In genomic region chr2:113219525-113219888, GRCh38 we compare ENCODE assay signal across 2 cellular contexts.
TF ChIP-seq lines count a peak whose summit lies in the region.

No MANE protein-coding gene starts in this region.

TF ChIP-seq in K562, 482 proteins besides CTCF, POLR2A, EP300 and RAD21:
- TF ChIP-seq U2AF2 (optimal IDR thresholded peaks at IDR 0.05; ENCODE audit: low read depth, low read length): no peak
- TF ChIP-seq TCFL5 (CRISPR knock-in tag; conservative IDR thresholded peaks at IDR 0.05): no peak
- no peak for TF ChIP-seq ILK (tag; IDR thresholded peaks at IDR 0.05; ENCODE audit: borderline replicate concordance, low read depth)
- TF ChIP-seq KLF13 (tag; IDR thresholded peaks at IDR 0.05; ENCODE audit: borderline replicate concordance, low read depth): no peak
- TF ChIP-seq CEBPB (tag; IDR thresholded peaks at IDR 0.05): no peak
- TF ChIP-seq, protein P1, sequence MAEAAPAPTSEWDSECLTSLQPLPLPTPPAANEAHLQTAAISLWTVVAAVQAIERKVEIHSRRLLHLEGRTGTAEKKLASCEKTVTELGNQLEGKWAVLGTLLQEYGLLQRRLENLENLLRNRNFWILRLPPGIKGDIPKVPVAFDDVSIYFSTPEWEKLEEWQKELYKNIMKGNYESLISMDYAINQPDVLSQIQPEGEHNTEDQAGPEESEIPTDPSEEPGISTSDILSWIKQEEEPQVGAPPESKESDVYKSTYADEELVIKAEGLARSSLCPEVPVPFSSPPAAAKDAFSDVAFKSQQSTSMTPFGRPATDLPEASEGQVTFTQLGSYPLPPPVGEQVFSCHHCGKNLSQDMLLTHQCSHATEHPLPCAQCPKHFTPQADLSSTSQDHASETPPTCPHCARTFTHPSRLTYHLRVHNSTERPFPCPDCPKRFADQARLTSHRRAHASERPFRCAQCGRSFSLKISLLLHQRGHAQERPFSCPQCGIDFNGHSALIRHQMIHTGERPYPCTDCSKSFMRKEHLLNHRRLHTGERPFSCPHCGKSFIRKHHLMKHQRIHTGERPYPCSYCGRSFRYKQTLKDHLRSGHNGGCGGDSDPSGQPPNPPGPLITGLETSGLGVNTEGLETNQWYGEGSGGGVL (CRISPR knock-in tag; IDR thresholded peaks at IDR 0.05): no peak
- TF ChIP-seq JUND (IDR thresholded peaks at IDR 0.05; ENCODE audit: borderline replicate concordance, low read depth, low read length): no peak
- TF ChIP-seq JUND (tag; IDR thresholded peaks at IDR 0.05; ENCODE audit: borderline replicate concordance, low read depth, low read length): no peak
TF ChIP-seq in K562: peak in this region for 0.

TF ChIP-seq in liver, 16 proteins besides CTCF, POLR2A, EP300 and RAD21:
- no peak for TF ChIP-seq EGR1 (IDR thresholded peaks at IDR 0.05; ENCODE audit: low read depth in 2 of 2)
- TF ChIP-seq TAF1 (conservative IDR thresholded peaks at IDR 0.05): no peak
- TF ChIP-seq GABPA (IDR thresholded peaks at IDR 0.05 in 1 of 2, conservative IDR thresholded peaks at IDR 0.05 in 1 of 2): no peak
- no peak for TF ChIP-seq JUND (IDR thresholded peaks at IDR 0.05)
- no peak for TF ChIP-seq FOXA2 (IDR thresholded peaks at IDR 0.05)
- TF ChIP-seq YY1 (IDR thresholded peaks at IDR 0.05): no peak
- TF ChIP-seq, protein P2, sequence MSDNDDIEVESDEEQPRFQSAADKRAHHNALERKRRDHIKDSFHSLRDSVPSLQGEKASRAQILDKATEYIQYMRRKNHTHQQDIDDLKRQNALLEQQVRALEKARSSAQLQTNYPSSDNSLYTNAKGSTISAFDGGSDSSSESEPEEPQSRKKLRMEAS (IDR thresholded peaks at IDR 0.05): no peak
- no peak for TF ChIP-seq FOXA1 (IDR thresholded peaks at IDR 0.05)
- TF ChIP-seq HNF4A (conservative IDR thresholded peaks at IDR 0.05): no peak
- TF ChIP-seq HNF4G (IDR thresholded peaks at IDR 0.05): no peak
